ENCODE assay signal across 8 cellular contexts in genomic region chr11:67468056-67468455, GRCh38. TPM values are rescaled to one million over a fixed set of nuclear protein-coding genes. Genes with fewer than 3 reads are reported as not detected.
DNase-seq lines count a peak whose midpoint lies in the region; ATAC-seq, FAIRE-seq and TF ChIP-seq lines count a peak whose summit lies in the region.

No MANE protein-coding gene starts in this region.

- DNase-seq in CD14-positive monocyte (ENCODE audit: low spot score): no peak
- no peak for DNase-seq in Jurkat, Clone E6-1 (ENCODE audit: low read depth, low spot score)
- DNase-seq in astrocyte (ENCODE audit: low read depth): peak; percentile 20
- peak; percentile 75 to 77 for DNase-seq in left colon
- peak in 10 of 49 donors; percentile 16 to 82 (median 32) for DNase-seq in substantia nigra (lab: John Stamatoyannopoulos, UW)
- no peak for DNase-seq in midbrain (lab: John Stamatoyannopoulos, UW)
- no peak for DNase-seq in MV-4-11 (lab: John Stamatoyannopoulos, UW)
- DNase-seq in KBM-7: no peak

- H3K4me1 ChIP-seq in astrocyte (ENCODE audit: insufficient read depth, low read length): peaks cover 16% of the 10 kb centered on the region

- TF ChIP-seq CTCF in CD14-positive monocyte (IDR thresholded peaks at IDR 0.05) (no peak), astrocyte (IDR thresholded peaks at IDR 0.05; ENCODE audit: insufficient read depth, low read depth, low read length) (no peak)

- peak overlapping the region; percentile 89 for H3K9ac ChIP-seq in astrocyte (ENCODE audit: low read length)

- peaks cover 9% of the 10 kb centered on the region for H3K79me2 ChIP-seq in astrocyte (ENCODE audit: insufficient read depth, low read length)

- peak; percentile 22 for ATAC-seq in left colon

- peak overlapping the region; percentile 89 for H3K4me2 ChIP-seq in astrocyte (ENCODE audit: low read length)

- peaks cover 0 to 10% (median 4%) of the 10 kb centered on the region in 3 donors for H3K27me3 Mint-ChIP-seq in CD14-positive monocyte (ENCODE audit: low read depth in 3 of 3)
- H3K27me3 Mint-ChIP-seq in astrocyte (ENCODE audit: low read depth, unreplicated experiment): no peaks in the 10 kb centered on the region

- no peak overlapping the region for H2AFZ ChIP-seq in astrocyte (ENCODE audit: low read depth, low read length)

- in situ Hi-C loops in KBM-7 (cut with MboI; ENCODE audit: low pct_unique_long_range_greater_than_20kb, low sequenced_read_pairs): no loop called here

- H3K27ac ChIP-seq in astrocyte (ENCODE audit: low read depth, low read length): no peak overlapping the region
- H3K27ac ChIP-seq in substantia nigra (ENCODE audit: low read depth, low read length, poor library complexity, severe bottlenecking): peak overlapping the region; percentile 90

- H3K36me3 Mint-ChIP-seq in CD14-positive monocyte (peaks cover 0 to 2% of the 10 kb centered on the region in 2 donors), astrocyte (ENCODE audit: low read depth, unreplicated experiment) (peaks cover 5% of the 10 kb centered on the region)

- no peaks in the 10 kb centered on the region for H3K36me3 ChIP-seq in astrocyte (ENCODE audit: insufficient read depth, low read length)

- H3K4me3 Mint-ChIP-seq in CD14-positive monocyte: peak overlapping the region; percentile 79 to 92
- H3K4me3 Mint-ChIP-seq in astrocyte (ENCODE audit: unreplicated experiment): peak overlapping the region; percentile 89

- no peaks in the 10 kb centered on the region for H4K20me1 ChIP-seq in astrocyte (ENCODE audit: insufficient read depth, low read length)

- no peaks in the 10 kb centered on the region for H3K27me3 ChIP-seq in astrocyte (ENCODE audit: insufficient read depth, low read length)

- H3K9me3 ChIP-seq in astrocyte (ENCODE audit: insufficient read depth, low read depth, low read length): no peaks in the 10 kb centered on the region

- FAIRE-seq in astrocyte (lab: Jason Lieb, UNC): no peak

- H3K4me3 ChIP-seq in Jurkat, Clone E6-1 (ENCODE audit: low read length): peak overlapping the region; percentile 70
- H3K4me3 ChIP-seq in astrocyte (ENCODE audit: insufficient read depth, low read depth, low read length): peak overlapping the region; percentile 72

- intact Hi-C loops in CD14-positive monocyte (cut with micrococcal nuclease): loop anchor here (2.0 to 5.0 kb wide), 4 partner anchors 34 to 66 kb away; partner anchors contain the start of genes PPP1CA (in 1 of the 2), RPS6KB2 (in 1 of the 2) and TBC1D10C (in 1 of the 2)
- intact Hi-C loops in left colon (cut with DNase I, micrococcal nuclease): no loop called here

- H3K9me3 Mint-ChIP-seq in CD14-positive monocyte: peaks cover 0 to 2% (median 0%) of the 10 kb centered on the region in 7 donors
- H3K9me3 Mint-ChIP-seq in astrocyte (ENCODE audit: unreplicated experiment): no peaks in the 10 kb centered on the region

- H3K4me1 Mint-ChIP-seq in CD14-positive monocyte: peaks cover 33% of the 10 kb centered on the region
- H3K4me1 Mint-ChIP-seq in astrocyte (ENCODE audit: low read depth, unreplicated experiment): peaks cover 4% of the 10 kb centered on the region

- H3K27ac Mint-ChIP-seq in CD14-positive monocyte: peak overlapping the region in 3 of 7 donors; percentile 26 to 66 (median 47)
- H3K27ac Mint-ChIP-seq in astrocyte (ENCODE audit: unreplicated experiment): peak overlapping the region; percentile 69

RNA-seq across cellular contexts. Expression of gene TMEM134, which starts 1.0 kb away (rescaled TPM):
- 100 to 1,000 TPM in 1 of 2 donors, 10 to 100 TPM in 1; 76.8 to 104 TPM for polyA plus RNA-seq in CD14-positive monocyte
- 60.0 TPM for polyA plus RNA-seq in Jurkat, Clone E6-1 (2012; ENCODE audit: insufficient read depth, insufficient read length)
- 38.0 and 48.1 TPM in 2 replicates for total RNA-seq in astrocyte
- 10 to 100 TPM; 63.6 to 68.0 TPM for total RNA-seq in left colon

RNA-seq across cellular contexts. Expression of gene CABP4, which starts 12.9 kb away (rescaled TPM):
- polyA plus RNA-seq in CD14-positive monocyte: under 1 TPM in 1 of 2 donors, not detected in 1; 0.28 TPM
- not detected for polyA plus RNA-seq in Jurkat, Clone E6-1 (2012; ENCODE audit: insufficient read depth, insufficient read length)
- total RNA-seq in astrocyte: not detected in 2 replicates
- 1 to 10 TPM; 1.1 to 2.0 TPM for total RNA-seq in left colon

RNA-seq across cellular contexts. Expression of gene AIP, which starts 14.8 kb away (rescaled TPM):
- 10 to 100 TPM; 76.7 to 99.3 TPM for polyA plus RNA-seq in CD14-positive monocyte
- 225 TPM for polyA plus RNA-seq in Jurkat, Clone E6-1 (2012; ENCODE audit: insufficient read depth, insufficient read length)
- total RNA-seq in astrocyte: 42.1 and 43.6 TPM in 2 replicates
- total RNA-seq in left colon: 10 to 100 TPM; 31.4 to 49.6 TPM

RNA-seq across cellular contexts. Expression of gene GPR152, which starts 15.5 kb away (rescaled TPM):
- not detected for polyA plus RNA-seq in CD14-positive monocyte
- not detected for polyA plus RNA-seq in Jurkat, Clone E6-1 (2012; ENCODE audit: insufficient read depth, insufficient read length)
- total RNA-seq in astrocyte (not detected in 2 replicates), left colon (not detected)

RNA-seq across cellular contexts. Expression of gene CORO1B, which starts 24.8 kb away (rescaled TPM):
- polyA plus RNA-seq in CD14-positive monocyte: 100 to 1,000 TPM; 105 to 106 TPM
- 41.4 TPM for polyA plus RNA-seq in Jurkat, Clone E6-1 (2012; ENCODE audit: insufficient read depth, insufficient read length)
- total RNA-seq in astrocyte: 102 and 124 TPM in 2 replicates
- total RNA-seq in left colon: 100 to 1,000 TPM; 195 to 230 TPM

Comparison
In these comparisons a context has a peak if more than half of its experiments do, and no peak if none do; other contexts are left out.
1. DNase-seq: peak in astrocyte (single experiment) and left colon (2 of 2); none in CD14-positive monocyte (single experiment), Jurkat, Clone E6-1 (single experiment), midbrain (single experiment), MV-4-11 (single experiment) and KBM-7 (single experiment).
2. intact Hi-C loops: an anchor here in CD14-positive monocyte (2.0 to 5.0 kb wide); none called in left colon.